In genomic region chr4:4535590-4535989, GRCh38 we compare ENCODE assay signal across 31 cellular contexts.
"Had no signal": no experiment of that assay in that cellular context is flagged by ENCODE, and none has a peak within 500 bp of the region (broad histone marks: within the 10 kb centered on the region; RNA-seq: fewer than 3 reads in every experiment).

No MANE protein-coding gene starts in this region.

- H3K9me3 Mint-ChIP-seq: natural killer cell; nephron; neural progenitor cell; stimulated activated memory B cell treated with anti-CD40 and anti-IgM and Interleukin-4, amounts not matched to agents 10 μg/mL and 1 μg/mL and 100 μg/mL, for 72 hours; stimulated activated naive CD8-positive, alpha-beta T cell treated with anti-CD3 and anti-CD28 coated beads, Interleukin-15, amount 100 ng/mL, for 72 hours; type B pancreatic cell had no signal

- H3K36me3 ChIP-seq: neural progenitor cell, ovary, suprapubic skin, tibial artery, transverse colon, upper lobe of right lung, uterus had no signal

- H3K27me3 ChIP-seq: neural progenitor cell, ovary, spleen, suprapubic skin, testis, tibial artery, transverse colon, upper lobe of right lung, uterus had no signal

- H3K9ac ChIP-seq: neural progenitor cell, parathyroid adenoma had no signal

- H3K36me3 Mint-ChIP-seq: natural killer cell, neural progenitor cell had no signal

- H3K27ac Mint-ChIP-seq: nephron; neural progenitor cell; stimulated activated memory B cell treated with anti-CD40 and anti-IgM and Interleukin-4, amounts not matched to agents 10 μg/mL and 1 μg/mL and 100 μg/mL, for 72 hours; type B pancreatic cell had no signal

- H3K4me2 ChIP-seq: neural progenitor cell, smooth muscle cell had no signal

- H3K4me3 ChIP-seq: neural progenitor cell, ovary, psoas muscle, skin epidermis, smooth muscle cell, spleen, suprapubic skin, testis, tibial artery, transverse colon, upper lobe of right lung, uterus had no signal

- H3K9me3 ChIP-seq: ovary, psoas muscle, spleen, suprapubic skin, testis, tibial artery, transverse colon, upper lobe of right lung, uterus had no signal

- DNase-seq: natural killer cell; occipital lobe; ovary; posterior cingulate gyrus; psoas muscle; right cardiac atrium; spleen; stimulated activated CD4-positive, alpha-beta T cell treated with anti-CD3 and anti-CD28 coated beads, Interleukin-12 subunit alpha, Interleukin-12 subunit beta, amount 100 ng/mL, for 4 hours; stimulated activated CD4-positive, alpha-beta T cell treated with anti-CD3 and anti-CD28 coated beads, Interleukin-1b, Interleukin-23, amount 100 ng/mL, for 48 hours; stimulated activated CD4-positive, alpha-beta T cell treated with anti-CD3 and anti-CD28 coated beads, Interleukin-4, amount 100 ng/mL, for 1 hour; stimulated activated CD4-positive, alpha-beta T cell treated with anti-CD3 and anti-CD28 coated beads, Interleukin-4, amount 100 ng/mL, for 4 hours; stimulated activated CD8-positive, alpha-beta memory T cell treated with anti-CD3 and anti-CD28 coated beads, Interleukin-4, amount 100 ng/mL, for 48 hours; stimulated activated naive CD4-positive, alpha-beta T cell; stimulated activated naive CD8-positive, alpha-beta T cell treated with anti-CD3 and anti-CD28 coated beads, Interleukin-15, amount 100 ng/mL, for 72 hours; stimulated activated naive CD8-positive, alpha-beta T cell treated with anti-CD3 and anti-CD28 coated beads, Interleukin-15, Interleukin-2, amounts not matched to agents 100 U/mL and 50 U/mL, for 24 hours; substantia nigra; testis; tibial artery; transverse colon; upper lobe of right lung; uterus had no signal

- H3K27ac ChIP-seq: neural progenitor cell, ovary, parathyroid adenoma, psoas muscle, skin epidermis, spleen, suprapubic skin, testis, tibial artery, transverse colon, upper lobe of right lung, uterus had no signal

- H3K79me2 ChIP-seq: parathyroid adenoma had no signal

- ATAC-seq: natural killer cell; psoas muscle; right cardiac atrium; sciatic nerve; stimulated activated memory B cell treated with anti-CD40 and anti-IgM and Interleukin-4, amounts not matched to agents 10 μg/mL and 1 μg/mL and 100 μg/mL, for 72 hours; stimulated activated naive CD8-positive, alpha-beta T cell treated with anti-CD3 and anti-CD28 coated beads, Interleukin-15, amount 100 ng/mL, for 72 hours; stimulated activated naive CD8-positive, alpha-beta T cell treated with anti-CD3 and anti-CD28 coated beads, Interleukin-15, Interleukin-2, amounts not matched to agents 100 U/mL and 50 U/mL, for 24 hours; upper lobe of right lung had no signal

- H3K4me3 Mint-ChIP-seq: natural killer cell; nephron; neural progenitor cell; stimulated activated memory B cell treated with anti-CD40 and anti-IgM and Interleukin-4, amounts not matched to agents 10 μg/mL and 1 μg/mL and 100 μg/mL, for 72 hours; stimulated activated naive CD8-positive, alpha-beta T cell treated with anti-CD3 and anti-CD28 coated beads, Interleukin-15, amount 100 ng/mL, for 72 hours; type B pancreatic cell had no signal

- H3K4me1 ChIP-seq: parathyroid adenoma had no signal

- H2AFZ ChIP-seq: neural progenitor cell, parathyroid adenoma had no signal

- H3K27me3 Mint-ChIP-seq: progenitor cell of endocrine pancreas; stimulated activated memory B cell treated with anti-CD40 and anti-IgM and Interleukin-4, amounts not matched to agents 10 μg/mL and 1 μg/mL and 100 μg/mL, for 72 hours; stimulated activated naive CD8-positive, alpha-beta T cell treated with anti-CD3 and anti-CD28 coated beads, Interleukin-15, amount 100 ng/mL, for 72 hours; type B pancreatic cell had no signal
